In genomic region chr15:68277605-68278344, GRCh38 we compare ENCODE assay signal across 8 cellular contexts.
DNase-seq lines count a peak whose midpoint lies in the region; ATAC-seq and TF ChIP-seq lines count a peak whose summit lies in the region.

Gene FEM1B, plus strand, starts transcription at chr15:68277745. Its CDS starts 673 bp downstream, at chr15:68278418.

- no peak for TF ChIP-seq CTCF in AG09319 (IDR thresholded peaks at IDR 0.05; ENCODE audit: low read depth, low read length)

- DNase-seq in AG09319 (ENCODE audit: extremely low read depth, low read depth) (peak; percentile 87), NCI-H446 (lab: John Stamatoyannopoulos, UW) (peak; percentile 73 to 88), iris pigment epithelial cell (ENCODE audit: low read depth) (peak; percentile 95)
- DNase-seq in activated CD4-positive, CD25-positive, alpha-beta regulatory T cell treated with anti-CD3 and anti-CD28 coated beads, Interleukin-2, amount 50 U/mL, for 16 hours (ENCODE audit: low read depth, low spot score), result peak; percentile 77
- peak; percentile 90 for DNase-seq in central memory CD4-positive, alpha-beta T cell
- DNase-seq in stimulated activated CD4-positive, alpha-beta T cell treated with anti-CD3 and anti-CD28 coated beads, Interleukin-12 subunit alpha, Interleukin-12 subunit beta, amount 100 ng/mL, for 4 hours, result peak; percentile 84

- peak; percentile 82 for ATAC-seq in GM19035 (IDR thresholded peaks at IDR 0.05; ENCODE audit: unreplicated experiment)
- peak; percentile 78 for ATAC-seq in HG03342 (IDR thresholded peaks at IDR 0.05; ENCODE audit: unreplicated experiment)

Comparison
In these comparisons a context has a peak if more than half of its experiments do, and no peak if none do; other contexts are left out.
1. Peak in every context shown above with its lines: DNase-seq and ATAC-seq.